In genomic region chr6:110690106-110690654, GRCh38 we compare ENCODE assay signal across 17 cellular contexts.
DNase-seq lines count a peak whose midpoint lies in the region; ATAC-seq, FAIRE-seq and TF ChIP-seq lines count a peak whose summit lies in the region.
"Had no signal": no experiment of that assay in that cellular context is flagged by ENCODE, and none has a peak within 500 bp of the region (broad histone marks: within the 10 kb centered on the region; RNA-seq: fewer than 3 reads in every experiment).

No MANE protein-coding gene starts in this region.

- no peak overlapping the region for H4K8ac ChIP-seq in mesendoderm (ENCODE audit: low read depth, low read length)

- FAIRE-seq in A549 (lab: Jason Lieb, UNC): no peak
- no peak for FAIRE-seq in bronchial epithelial cell (lab: Jason Lieb, UNC)
- FAIRE-seq: GM12891, GM19239, K562 had no signal

- no peak overlapping the region for H2BK5ac ChIP-seq in mesendoderm (ENCODE audit: low read length)

- H3K4me3 ChIP-seq in A549 (no peak overlapping the region), bronchial epithelial cell (ENCODE audit: low read depth, low read length) (no peak overlapping the region), mesendoderm (ENCODE audit: low read length) (no peak overlapping the region)
- H3K4me3 ChIP-seq: K562 had no signal

- no peak overlapping the region for H3K18ac ChIP-seq in mesendoderm (ENCODE audit: low read length)

- ATAC-seq in A549 (peak in 1 of 2 experiments; percentile 43; a peak in 3 of 6 replicates), GM18498 (IDR thresholded peaks at IDR 0.05; ENCODE audit: unreplicated experiment) (no peak), GM18909 (IDR thresholded peaks at IDR 0.05; ENCODE audit: poor library complexity, unreplicated experiment) (no peak)

- H3K4me2 ChIP-seq in A549 (peak overlapping the region; percentile 50), mesendoderm (ENCODE audit: low read length) (no peak overlapping the region)

- no peak overlapping the region for H3K4ac ChIP-seq in mesendoderm (ENCODE audit: low read depth, low read length)

- no peak overlapping the region for H3K56ac ChIP-seq in mesendoderm (ENCODE audit: low read length)

- H3K27me3 ChIP-seq in bronchial epithelial cell (ENCODE audit: control insufficient read depth, insufficient read depth, low read length) (no peaks in the 10 kb centered on the region), mesendoderm (ENCODE audit: insufficient read depth, low read length, poor library complexity) (no peaks in the 10 kb centered on the region)

- no peak overlapping the region for H2BK120ac ChIP-seq in mesendoderm (ENCODE audit: low read depth, low read length)

- H3K4me1 ChIP-seq in A549 (peaks cover 33% of the 10 kb centered on the region), mesendoderm (ENCODE audit: control insufficient read depth, low read depth, low read length) (no peaks in the 10 kb centered on the region)

- H3K23ac ChIP-seq in mesendoderm (ENCODE audit: low read length): no peak overlapping the region

- no peak overlapping the region for H2BK15ac ChIP-seq in mesendoderm (replicated peaks; ENCODE audit: low read depth)

- CTCF ChIA-PET in A549 (lab: Yijun Ruan, JAX): interaction anchor here (1.6 to 1.9 kb wide), 2 partner anchors 10 to 189 kb away, joined by 5 read pairs; no protein-coding TSS in a partner anchor

- TF ChIP-seq POLR2A in A549 (IDR thresholded peaks at IDR 0.05; ENCODE audit: low read length): no peak

- 57% methylated on average over 3 of the region's 3 CpGs for WGBS in A549 (ENCODE audit: missing lambda C conversion rate)
- no CpG with 5 or more reads among the region's 3 CpGs for WGBS in mesendoderm (ENCODE audit: extremely low coverage, insufficient coverage, low lambda C conversion rate)

- H2AK5ac ChIP-seq in mesendoderm (ENCODE audit: low read length): no peak overlapping the region

- no peaks in the 10 kb centered on the region for H3K9me3 ChIP-seq in A549

- no peak overlapping the region for H4K5ac ChIP-seq in mesendoderm (ENCODE audit: low read length)

- DNase-seq in A549 (ENCODE audit: low read depth in 1 of 2, low spot score in 1 of 2) (no peak), bronchial epithelial cell (ENCODE audit: low read depth) (peak; percentile 16), mesendoderm (peak; percentile 35), DMS153 treated with DMSO at 0.1 percent for 48 hours (lab: John Stamatoyannopoulos, UW; ENCODE audit: unreplicated experiment) (no peak), NOMO-1 treated with DMSO at 0.1 percent for 48 hours (lab: John Stamatoyannopoulos, UW; ENCODE audit: unreplicated experiment) (no peak)
- DNase-seq: Calu3; CD4-positive, alpha-beta T cell; DMS 273 treated with DMSO at 0.1 percent for 48 hours; DMS79; H7 had no signal

- no peak overlapping the region for H3K9ac ChIP-seq in mesendoderm (ENCODE audit: low read length)

- TF ChIP-seq RAD21 in A549 (conservative IDR thresholded peaks at IDR 0.05 in 1 of 2, IDR thresholded peaks at IDR 0.05 in 1 of 2): no peak

- no peaks in the 10 kb centered on the region for H3K36me3 ChIP-seq in bronchial epithelial cell (ENCODE audit: control insufficient read depth, insufficient read depth, low read length)
- H3K36me3 ChIP-seq in mesendoderm (ENCODE audit: control insufficient read depth, insufficient read depth, low read length): no peaks in the 10 kb centered on the region

- H3K79me2 ChIP-seq in mesendoderm (ENCODE audit: control insufficient read depth, insufficient read depth, low read length): no peaks in the 10 kb centered on the region

- no peaks in the 10 kb centered on the region for H3K79me1 ChIP-seq in mesendoderm (ENCODE audit: low read length)

- no peak for TF ChIP-seq EP300 in A549 (IDR thresholded peaks at IDR 0.05)

- H3K27ac ChIP-seq in A549: peak overlapping the region; percentile 3 to 58; a peak in 5 of 6 replicates
- peak overlapping the region; percentile 79 for H3K27ac ChIP-seq in C4-2B
- H3K27ac ChIP-seq in mesendoderm (ENCODE audit: low read depth, low read length): no peak overlapping the region
- H3K27ac ChIP-seq: HL-60 had no signal

- TF ChIP-seq CTCF in A549 (IDR thresholded peaks at IDR 0.05) (no peak), C4-2B (conservative IDR thresholded peaks at IDR 0.05) (no peak), bronchial epithelial cell (IDR thresholded peaks at IDR 0.05; ENCODE audit: insufficient read depth, low read length, severe bottlenecking) (no peak)

- POLR2A ChIA-PET in A549 (lab: Yijun Ruan, JAX): no interaction called here

TF ChIP-seq in A549, 52 proteins besides CTCF, POLR2A, EP300 and RAD21 (continues in another document):
- TF ChIP-seq MAX (IDR thresholded peaks at IDR 0.05): no peak
- no peak for TF ChIP-seq REST (IDR thresholded peaks at IDR 0.05)
- TF ChIP-seq FOSB (CRISPR knock-in tag; IDR thresholded peaks at IDR 0.05): no peak
- TF ChIP-seq EHF (CRISPR knock-in tag; IDR thresholded peaks at IDR 0.05): no peak
- no peak for TF ChIP-seq NR3C1 (IDR thresholded peaks at IDR 0.05)
- TF ChIP-seq EHMT2 (IDR thresholded peaks at IDR 0.05; ENCODE audit: low read depth): no peak
- no peak for TF ChIP-seq HOXB13 (CRISPR knock-in tag; IDR thresholded peaks at IDR 0.05; ENCODE audit: low read depth)
- no peak for TF ChIP-seq ATOH8 (CRISPR knock-in tag; IDR thresholded peaks at IDR 0.05; ENCODE audit: low read depth)
- TF ChIP-seq ZNF302 (CRISPR knock-in tag; IDR thresholded peaks at IDR 0.05): no peak
- no peak for TF ChIP-seq E2F6 (IDR thresholded peaks at IDR 0.05; ENCODE audit: borderline replicate concordance, low read depth)
- TF ChIP-seq ELK1 (IDR thresholded peaks at IDR 0.05; ENCODE audit: low read depth, low read length): no peak
- TF ChIP-seq KDM5A (IDR thresholded peaks at IDR 0.05): no peak
- no peak for TF ChIP-seq PBX3 (IDR thresholded peaks at IDR 0.05)
- TF ChIP-seq CHD2 (IDR thresholded peaks at IDR 0.05; ENCODE audit: low read length, partially characterized antibody): no peak
- no peak for TF ChIP-seq TFCP2L1 (CRISPR knock-in tag; IDR thresholded peaks at IDR 0.05)
- TF ChIP-seq BHLHE40 (IDR thresholded peaks at IDR 0.05; ENCODE audit: low read depth, low read length): no peak
- TF ChIP-seq CBX8 (IDR thresholded peaks at IDR 0.05): no peak

Comparison
In these comparisons a context has a peak if more than half of its experiments do, and no peak if none do; other contexts are left out.
1. DNase-seq: peak in bronchial epithelial cell (single experiment) and mesendoderm (single experiment); none in A549 (0 of 2), DMS153 treated with DMSO at 0.1 percent for 48 hours (single experiment) and NOMO-1 treated with DMSO at 0.1 percent for 48 hours (single experiment).